11 cellular contexts compared by ENCODE assay signal in the genomic region with DNA sequence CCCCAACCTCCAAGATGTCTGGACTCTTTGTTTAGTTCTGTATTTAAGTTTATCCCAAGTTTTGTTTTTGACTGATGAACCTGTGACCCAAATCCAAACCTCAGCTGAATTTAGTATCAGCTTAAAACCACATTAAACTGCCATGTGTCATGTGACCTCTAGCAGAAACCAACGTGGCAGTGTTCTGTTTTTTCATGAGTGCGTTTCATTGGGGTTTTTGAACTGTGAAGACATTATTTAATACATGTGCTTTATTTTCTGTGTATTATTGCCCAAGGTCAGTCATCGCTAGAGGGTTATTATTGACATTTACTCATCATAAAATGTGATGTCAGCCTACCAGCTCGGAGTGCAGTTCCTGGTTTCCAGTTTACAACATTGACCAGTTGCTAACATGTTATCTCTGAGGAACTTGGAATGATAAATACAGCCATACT. TPM values are rescaled to one million over a fixed set of nuclear protein-coding genes. Genes with fewer than 3 reads are reported as not detected.
A peak's percentile ranks its signal among the peaks of the same experiment; 100 is the strongest.
DNase-seq lines count a peak whose midpoint lies in the region; ATAC-seq and TF ChIP-seq lines count a peak whose summit lies in the region.
"Had no signal": no experiment of that assay in that cellular context is flagged by ENCODE, and none has a peak within 500 bp of the region (broad histone marks: within the 10 kb centered on the region; RNA-seq: fewer than 3 reads in every experiment).

No MANE protein-coding gene starts in this region.

- peaks cover 27% of the 10 kb centered on the region for H3K4me1 ChIP-seq in DOHH2 (ENCODE audit: control insufficient read depth, low read length)

- peak overlapping the region; percentile 76 for H3K4me3 ChIP-seq in DOHH2 (ENCODE audit: low read length)

- H4K20me1 ChIP-seq in DOHH2 (ENCODE audit: control insufficient read depth, insufficient read depth, low read depth, low read length): no peaks in the 10 kb centered on the region

- no peaks in the 10 kb centered on the region for H3K36me3 ChIP-seq in DOHH2 (ENCODE audit: control insufficient read depth, low read length)

- peaks cover 28% of the 10 kb centered on the region for H3K27me3 ChIP-seq in DOHH2 (ENCODE audit: control insufficient read depth, low read length)

- no peaks in the 10 kb centered on the region for H3K9me3 Mint-ChIP-seq in chondrocyte (ENCODE audit: low read depth)
- no peaks in the 10 kb centered on the region for H3K9me3 Mint-ChIP-seq in osteocyte (ENCODE audit: unreplicated experiment)
- H3K9me3 Mint-ChIP-seq: activated CD4-positive, alpha-beta memory T cell treated with anti-CD3 and anti-CD28 coated beads for 36 hours; central memory CD8-positive, alpha-beta T cell; naive thymus-derived CD8-positive, alpha-beta T cell had no signal

- H3K36me3 Mint-ChIP-seq in chondrocyte (ENCODE audit: low read depth) (peaks cover 3% of the 10 kb centered on the region), osteocyte (ENCODE audit: unreplicated experiment) (peaks cover 6% of the 10 kb centered on the region)
- H3K36me3 Mint-ChIP-seq: activated CD4-positive, alpha-beta memory T cell treated with anti-CD3 and anti-CD28 coated beads for 36 hours; naive thymus-derived CD8-positive, alpha-beta T cell had no signal

- H3K27me3 Mint-ChIP-seq in chondrocyte (ENCODE audit: low read depth) (no peaks in the 10 kb centered on the region), osteocyte (ENCODE audit: unreplicated experiment) (no peaks in the 10 kb centered on the region)

- H3K9me2 ChIP-seq in DOHH2 (replicated peaks; ENCODE audit: control insufficient read depth, low read length): no peaks in the 10 kb centered on the region

- no peak for TF ChIP-seq CTCF in DOHH2 (IDR thresholded peaks at IDR 0.05; ENCODE audit: low read depth, low read length, poor library complexity, severe bottlenecking)
- no peak for TF ChIP-seq CTCF in chondrocyte (IDR thresholded peaks at IDR 0.05)
- no peak for TF ChIP-seq CTCF in osteocyte (IDR thresholded peaks at IDR 0.05)

- H3K4me2 ChIP-seq in DOHH2 (ENCODE audit: low read length): peak overlapping the region; percentile 73

- H3K4me1 Mint-ChIP-seq in chondrocyte (ENCODE audit: low read depth) (peaks cover 61% of the 10 kb centered on the region), osteocyte (ENCODE audit: unreplicated experiment) (peaks cover 53% of the 10 kb centered on the region)

- no peaks in the 10 kb centered on the region for H3K79me2 ChIP-seq in DOHH2 (ENCODE audit: control insufficient read depth, low read length)

- H3K27ac ChIP-seq in DOHH2 (ENCODE audit: low read depth, low read length): no peak overlapping the region

- H3F3A ChIP-seq in DOHH2 (ENCODE audit: control insufficient read depth, insufficient read depth): peaks cover 4% of the 10 kb centered on the region

- DNase-seq in MV-4-11 (lab: John Stamatoyannopoulos, UW): peak; percentile 90
- no peak for DNase-seq in chondrocyte (ENCODE audit: low spot score)
- no peak for DNase-seq in osteocyte (ENCODE audit: extremely low spot score, unreplicated experiment)
- no peak for DNase-seq in glomerular visceral epithelial cell (ENCODE audit: extremely low spot score)
- DNase-seq in SKM-1 treated with dmso at 0.1 percent for 144 hours (lab: John Stamatoyannopoulos, UW; ENCODE audit: unreplicated experiment): no peak
- DNase-seq: activated CD4-positive, alpha-beta memory T cell treated with anti-CD3 and anti-CD28 coated beads for 36 hours; naive thymus-derived CD8-positive, alpha-beta T cell had no signal

- H3K4me3 Mint-ChIP-seq in chondrocyte (ENCODE audit: unreplicated experiment) (peak overlapping the region; percentile 25), osteocyte (ENCODE audit: unreplicated experiment) (peak overlapping the region; percentile 85)

- ATAC-seq in HG03565 (IDR thresholded peaks at IDR 0.05; ENCODE audit: unreplicated experiment) (no peak), GM18502 (IDR thresholded peaks at IDR 0.05; ENCODE audit: poor library complexity, unreplicated experiment) (no peak)
- ATAC-seq: naive thymus-derived CD8-positive, alpha-beta T cell had no signal

- H3K27ac Mint-ChIP-seq in chondrocyte (ENCODE audit: unreplicated experiment): peak overlapping the region; percentile 41
- H3K27ac Mint-ChIP-seq in osteocyte (ENCODE audit: unreplicated experiment): peak overlapping the region; percentile 67
- H3K27ac Mint-ChIP-seq: activated CD4-positive, alpha-beta memory T cell treated with anti-CD3 and anti-CD28 coated beads for 36 hours; naive thymus-derived CD8-positive, alpha-beta T cell had no signal

- H3K9me3 ChIP-seq in DOHH2 (ENCODE audit: control insufficient read depth, insufficient read depth, low read length): no peaks in the 10 kb centered on the region

RNA-seq across cellular contexts. Expression of gene TLCD5, which starts 1.8 kb away (rescaled TPM):
- total RNA-seq in chondrocyte (8.8 to 10.5 TPM (median 9.8 TPM) in 3 replicates), osteocyte (10.9 and 11.6 TPM in 2 replicates)

RNA-seq across cellular contexts. Expression of gene ARHGEF12, which starts 9.3 kb away (rescaled TPM):
- total RNA-seq in chondrocyte (71.9 to 93.3 TPM (median 74.2 TPM) in 3 replicates), osteocyte (114 and 118 TPM in 2 replicates)
